ENCODE assay signal across 10 cellular contexts in the genomic region with DNA sequence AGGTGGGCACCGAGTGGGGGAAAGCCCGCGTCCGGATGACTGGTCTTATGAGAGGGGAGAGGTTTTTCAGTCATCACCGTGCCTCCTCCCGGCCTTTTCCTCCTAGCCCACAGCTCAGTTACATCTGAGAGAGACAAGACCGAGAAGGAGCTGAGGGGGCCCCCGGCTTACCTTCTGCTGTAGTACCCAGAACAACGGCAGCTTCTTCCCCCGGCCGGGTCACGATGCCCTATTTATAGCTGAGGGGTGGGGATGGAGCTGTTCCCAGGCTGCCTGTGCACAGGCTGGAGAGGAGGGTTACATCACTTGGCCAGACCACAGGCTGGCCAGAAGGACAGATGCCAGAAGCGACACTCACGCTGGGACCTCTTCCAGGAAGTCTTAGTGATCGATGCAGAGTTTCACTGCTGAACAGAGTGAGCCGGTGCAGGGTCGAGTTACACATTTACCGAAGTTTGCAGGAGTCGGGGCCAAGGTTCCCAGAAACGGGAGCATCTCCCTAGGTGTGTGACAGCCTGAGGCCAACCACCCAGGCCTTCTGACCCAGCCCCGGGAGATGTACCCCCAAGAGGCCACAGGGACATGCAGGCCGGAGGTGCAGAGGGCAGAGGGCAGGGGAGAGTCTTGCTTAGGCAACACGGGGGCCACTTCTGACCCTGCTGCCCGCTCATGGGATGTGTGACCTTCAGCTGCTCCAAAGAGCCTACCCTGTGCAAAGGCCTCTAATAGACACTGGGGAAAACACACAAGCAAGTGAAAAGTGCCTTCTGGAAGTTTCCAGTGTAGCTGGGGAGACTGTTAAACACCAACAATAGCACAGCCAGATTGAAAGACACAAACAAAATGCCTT. TPM values are rescaled to one million over a fixed set of nuclear protein-coding genes. Genes with fewer than 3 reads are reported as not detected.
DNase-seq lines count a peak whose midpoint lies in the region; ATAC-seq and TF ChIP-seq lines count a peak whose summit lies in the region.
"Had no signal": no experiment of that assay in that cellular context is flagged by ENCODE, and none has a peak within 500 bp of the region (broad histone marks: within the 10 kb centered on the region; RNA-seq: fewer than 3 reads in every experiment).

A gene (minus strand): TSS at position 208 of the 850 bp plus-strand sequence. CDS start 3,299 bp downstream, outside the sequence.

- peak within 1 kb of the TSS; percentile 83 for H2AFZ ChIP-seq in neuronal stem cell (ENCODE audit: low read length)

- no peak within 1 kb of the TSS for H4K91ac ChIP-seq in neuronal stem cell (ENCODE audit: low read depth, low read length, poor library complexity)

- no peak within 1 kb of the TSS for H3K27ac Mint-ChIP-seq in stimulated activated naive B cell treated with anti-CD40 and anti-IgM and Interleukin-4, amounts not matched to agents 10 μg/mL and 1 μg/mL and 100 μg/mL, for 72 hours

- peak within 1 kb of the TSS; percentile 20 for H2BK5ac ChIP-seq in neuronal stem cell (ENCODE audit: low read length)

- H3K36me3 Mint-ChIP-seq in stimulated activated naive B cell treated with anti-CD40 and anti-IgM and Interleukin-4, amounts not matched to agents 10 μg/mL and 1 μg/mL and 100 μg/mL, for 72 hours: peaks cover 0 to 6% of the 10 kb centered on the region in 2 donors

- H2BK12ac ChIP-seq in neuronal stem cell (ENCODE audit: low read length): no peak within 1 kb of the TSS

- peaks cover 28 to 34% of the 10 kb centered on the region in 2 donors for H3K27me3 Mint-ChIP-seq in stimulated activated naive B cell treated with anti-CD40 and anti-IgM and Interleukin-4, amounts not matched to agents 10 μg/mL and 1 μg/mL and 100 μg/mL, for 72 hours

- TF ChIP-seq CTCF in AG09319 (IDR thresholded peaks at IDR 0.05; ENCODE audit: low read depth, low read length): no peak

- H3K27ac ChIP-seq in neuronal stem cell (replicated peaks; ENCODE audit: low read length): no peak within 1 kb of the TSS
- H3K27ac ChIP-seq: KMS-11 had no signal

- H3K27me3 ChIP-seq in neuronal stem cell (ENCODE audit: control insufficient read depth in 3 of 3, insufficient read depth in 3 of 3, low read depth in 1 of 3, low read length in 3 of 3): peaks cover 0 to 16% (median 0%) of the 10 kb centered on the region in 3 experiments

- H3K9ac ChIP-seq in neuronal stem cell (ENCODE audit: low read depth, low read length, poor library complexity): peak within 1 kb of the TSS; percentile 73
- H3K9ac ChIP-seq: KMS-11 had no signal

- no CpG with 5 or more reads among the region's 24 CpGs for WGBS in neuronal stem cell (ENCODE audit: extremely low coverage in 2 of 2, insufficient read length in 2 of 2, insufficient replicate concordance in 1 of 2), 2 donors

- H3K36me3 ChIP-seq in neuronal stem cell (replicated peaks in 1 of 2; ENCODE audit: control insufficient read depth in 2 of 2, insufficient read depth in 2 of 2, low read length in 2 of 2): no peaks in the 10 kb centered on the region

- no peak within 1 kb of the TSS for H3K4me2 ChIP-seq in neuronal stem cell (ENCODE audit: insufficient read depth, low read length, poor library complexity, severe bottlenecking)
- H3K4me2 ChIP-seq: KMS-11 had no signal

- H3K9me3 Mint-ChIP-seq in stimulated activated naive B cell treated with anti-CD40 and anti-IgM and Interleukin-4, amounts not matched to agents 10 μg/mL and 1 μg/mL and 100 μg/mL, for 72 hours: peaks cover 5 to 8% of the 10 kb centered on the region in 2 donors
- H3K9me3 Mint-ChIP-seq: central memory CD8-positive, alpha-beta T cell had no signal

- no peak within 1 kb of the TSS for H2BK15ac ChIP-seq in neuronal stem cell (ENCODE audit: low read length)

- H3K9me3 ChIP-seq in neuronal stem cell (replicated peaks in 1 of 2; ENCODE audit: control insufficient read depth in 2 of 2, insufficient read depth in 1 of 2, low read depth in 1 of 2, low read length in 2 of 2): no peaks in the 10 kb centered on the region

- peak; percentile 63 for DNase-seq in AG09319 (ENCODE audit: extremely low read depth, low read depth)
- DNase-seq in NCI-H446 treated with DMSO at 0.1 percent for 48 hours (lab: John Stamatoyannopoulos, UW): peak; percentile 72
- no peak for DNase-seq in neuronal stem cell (ENCODE audit: low spot score)
- no peak for DNase-seq in central memory CD4-positive, alpha-beta T cell
- DNase-seq in NCI-H510A treated with DMSO at 0.1 percent for 48 hours (lab: John Stamatoyannopoulos, UW): no peak
- DNase-seq in effector CD4-positive, alpha-beta T cell: no peak
- no peak for DNase-seq in stimulated activated naive B cell treated with anti-CD40 and anti-IgM and Interleukin-4, amounts not matched to agents 10 μg/mL and 1 μg/mL and 100 μg/mL, for 72 hours

- H3K14ac ChIP-seq in neuronal stem cell (ENCODE audit: low read length): no peak within 1 kb of the TSS

- no peak within 1 kb of the TSS for H2AK5ac ChIP-seq in neuronal stem cell (ENCODE audit: low read depth, low read length)

- H4K8ac ChIP-seq in neuronal stem cell (ENCODE audit: low read depth, low read length): peak within 1 kb of the TSS; percentile 78

- H3K4me1 Mint-ChIP-seq in stimulated activated naive B cell treated with anti-CD40 and anti-IgM and Interleukin-4, amounts not matched to agents 10 μg/mL and 1 μg/mL and 100 μg/mL, for 72 hours: no peaks in the 10 kb centered on the region
- H3K4me1 Mint-ChIP-seq: central memory CD8-positive, alpha-beta T cell had no signal

- H3K18ac ChIP-seq in neuronal stem cell (ENCODE audit: low read length): peak within 1 kb of the TSS; percentile 22

- H3K4ac ChIP-seq in neuronal stem cell (ENCODE audit: low read length): no peak within 1 kb of the TSS

- H2BK120ac ChIP-seq in neuronal stem cell (ENCODE audit: low read depth, low read length): no peak within 1 kb of the TSS

- peak; percentile 24 for ATAC-seq in esophagus mucosa
- ATAC-seq in stimulated activated naive B cell treated with anti-CD40 and anti-IgM and Interleukin-4, amounts not matched to agents 10 μg/mL and 1 μg/mL and 100 μg/mL, for 72 hours (replicated peaks): no peak

- H3K4me3 Mint-ChIP-seq in stimulated activated naive B cell treated with anti-CD40 and anti-IgM and Interleukin-4, amounts not matched to agents 10 μg/mL and 1 μg/mL and 100 μg/mL, for 72 hours: no peak within 1 kb of the TSS
- H3K4me3 Mint-ChIP-seq: central memory CD8-positive, alpha-beta T cell had no signal

- H3K4me1 ChIP-seq in neuronal stem cell (ENCODE audit: control insufficient read depth in 2 of 2, insufficient read depth in 1 of 2, low read depth in 1 of 2, low read length in 2 of 2): peaks cover 6 to 11% of the 10 kb centered on the region in 2 donors

- no peak within 1 kb of the TSS for H3K4me3 ChIP-seq in neuronal stem cell (ENCODE audit: low read length in 2 of 2)

- no peak within 1 kb of the TSS for H3K23ac ChIP-seq in neuronal stem cell (ENCODE audit: low read depth, low read length, poor library complexity)

- no peaks in the 10 kb centered on the region for H3K79me1 ChIP-seq in neuronal stem cell (ENCODE audit: low read depth, low read length)

RNA-seq across cellular contexts. Expression of the gene that starts here (rescaled TPM):
- total RNA-seq in esophagus mucosa: 0.12 TPM
- 0.20 TPM for polyA plus RNA-seq in neuronal stem cell (2013, experiment 1 of 2)
- polyA plus RNA-seq in neuronal stem cell (2013, experiment 2 of 2): 0.22 TPM

Comparison
In these comparisons a context has a peak if more than half of its experiments do, and no peak if none do; other contexts are left out.
1. Peak in ATAC-seq in esophagus mucosa; RNA of the gene not detected or under 1 TPM.
2. DNase-seq: peak in AG09319 (single experiment) and NCI-H446 treated with DMSO at 0.1 percent for 48 hours (single experiment); none in neuronal stem cell (single experiment), central memory CD4-positive, alpha-beta T cell (single experiment), NCI-H510A treated with DMSO at 0.1 percent for 48 hours (single experiment), effector CD4-positive, alpha-beta T cell (single experiment) and stimulated activated naive B cell treated with anti-CD40 and anti-IgM and Interleukin-4, amounts not matched to agents 10 μg/mL and 1 μg/mL and 100 μg/mL, for 72 hours (single experiment).